ENCODE assay signal across 7 cellular contexts in the genomic region with DNA sequence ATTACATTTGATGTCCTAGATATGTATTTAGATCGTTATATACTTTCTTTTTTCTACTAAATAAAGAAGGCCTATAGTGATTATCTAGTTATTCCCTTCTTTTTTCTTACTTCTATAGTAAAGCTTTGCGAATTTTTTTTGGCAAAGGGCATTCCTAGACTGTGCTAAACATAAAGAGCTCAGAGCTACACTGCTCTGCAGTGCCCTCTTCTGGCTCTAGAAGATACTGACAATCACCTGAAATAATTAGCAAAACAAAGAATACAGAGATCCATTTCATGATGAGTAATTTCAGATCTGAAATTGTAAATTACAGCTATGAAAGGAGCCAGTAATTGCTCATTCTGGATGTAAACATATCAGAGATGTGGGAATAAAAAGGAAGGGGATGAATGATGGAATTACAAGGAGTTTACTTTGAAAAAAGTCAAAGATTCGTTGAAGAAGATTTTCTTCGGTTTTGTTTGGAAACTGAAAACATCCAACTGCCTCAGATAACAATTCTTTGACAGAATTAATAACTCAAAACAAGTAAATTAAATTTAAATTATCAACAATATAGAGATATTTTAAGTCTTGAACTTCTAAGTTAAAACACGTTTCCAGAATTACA.
DNase-seq lines count a peak whose midpoint lies in the region; ATAC-seq and TF ChIP-seq lines count a peak whose summit lies in the region.

No MANE protein-coding gene starts in this region.

- H3K27me3 ChIP-seq in tibial nerve: no peaks in the 10 kb centered on the region

- TF ChIP-seq EP300 in tibial nerve (IDR thresholded peaks at IDR 0.05): no peak

- TF ChIP-seq POLR2A in tibial nerve (IDR thresholded peaks at IDR 0.05): no peak

- in situ Hi-C loops in astrocyte of the spinal cord (cut with HindIII; ENCODE audit: low sequenced_read_pairs): no loop called here

- H3K27ac ChIP-seq in tibial nerve: no peak overlapping the region

- H3K36me3 ChIP-seq in tibial nerve: no peaks in the 10 kb centered on the region

- peak; percentile 84 for DNase-seq in DMS79 treated with DMSO at 0.1 percent for 48 hours (lab: John Stamatoyannopoulos, UW)
- DNase-seq in NCI-H345 (lab: John Stamatoyannopoulos, UW): peak; percentile 34
- DNase-seq in astrocyte of the spinal cord (ENCODE audit: low read depth, low spot score): peak; percentile 67
- DNase-seq in inferior parietal cortex (ENCODE audit: extremely low spot score): peak; percentile 83
- DNase-seq in tibial nerve (ENCODE audit: low spot score in 2 of 2): peak in 1 of 2 donors; percentile 23

- H3K4me3 ChIP-seq in astrocyte of the spinal cord (ENCODE audit: low read depth, low read length) (no peak overlapping the region), tibial nerve (no peak overlapping the region)

- no peaks in the 10 kb centered on the region for H3K9me3 ChIP-seq in tibial nerve

- no peaks in the 10 kb centered on the region for H3K4me1 ChIP-seq in tibial nerve

- ATAC-seq in GM19023 (IDR thresholded peaks at IDR 0.05; ENCODE audit: unreplicated experiment) (peak; percentile 87), HG03159 (IDR thresholded peaks at IDR 0.05; ENCODE audit: unreplicated experiment) (peak; percentile 96)

- TF ChIP-seq CTCF in astrocyte of the spinal cord (IDR thresholded peaks at IDR 0.05; ENCODE audit: low read depth, low read length) (peak; percentile 84), tibial nerve (IDR thresholded peaks at IDR 0.05) (peak; percentile 51 to 60 (median 55))

- 62 to 67% methylated on average over 5 of the region's 5 CpGs for WGBS in tibial nerve, 2 donors
